Comparison of ENCODE assay signal across 14 cellular contexts in genomic region chr20:11810316-11811130, GRCh38.
DNase-seq lines count a peak whose midpoint lies in the region; ATAC-seq and TF ChIP-seq lines count a peak whose summit lies in the region.
"Had no signal": no experiment of that assay in that cellular context is flagged by ENCODE, and none has a peak within 500 bp of the region (broad histone marks: within the 10 kb centered on the region; RNA-seq: fewer than 3 reads in every experiment).

No MANE protein-coding gene starts in this region.

- CTCF ChIA-PET in HEK293 (lab: Yijun Ruan, JAX), result interaction anchor here (0.6 kb wide), 1 partner anchor 84 kb away, joined by 3 read pairs; no protein-coding TSS in a partner anchor

- H3K27me3 ChIP-seq in ACC112 (ENCODE audit: insufficient read depth, low read length) (no peaks in the 10 kb centered on the region), RWPE2 (ENCODE audit: insufficient read depth, poor library complexity, severe bottlenecking) (no peaks in the 10 kb centered on the region)

- ATAC-seq in RWPE2 (ENCODE audit: low read depth), result peak; percentile 87

- H3K36me3 ChIP-seq in ACC112 (ENCODE audit: insufficient read depth, low read length) (no peaks in the 10 kb centered on the region), HEK293 (ENCODE audit: control insufficient read depth in 2 of 2, insufficient read depth in 1 of 2, low read length in 2 of 2) (no peaks in the 10 kb centered on the region), RWPE2 (ENCODE audit: low read depth) (no peaks in the 10 kb centered on the region)

- no peaks in the 10 kb centered on the region for H3K79me2 ChIP-seq in ACC112 (ENCODE audit: control insufficient read depth, insufficient read depth, low read length, unreplicated experiment)

- H3K4me3 ChIP-seq in ACC112 (ENCODE audit: low read depth, low read length) (peak overlapping the region; percentile 34; the same call in 1 of the 2 replicates), HEK293 (ENCODE audit: low read depth, low read length) (no peak overlapping the region), RWPE2 (ENCODE audit: severe bottlenecking) (no peak overlapping the region), fibroblast of pulmonary artery (replicated peaks; ENCODE audit: low read depth, low read length) (no peak overlapping the region)

- peaks cover 51% of the 10 kb centered on the region for H3K4me1 ChIP-seq in ACC112 (ENCODE audit: control insufficient read depth, insufficient read depth, low read length, unreplicated experiment)
- H3K4me1 ChIP-seq in HEK293 (ENCODE audit: control insufficient read depth, insufficient read depth, low read length), result no peaks in the 10 kb centered on the region
- peaks cover 44% of the 10 kb centered on the region for H3K4me1 ChIP-seq in RWPE2 (ENCODE audit: insufficient read depth, poor library complexity, severe bottlenecking)

- H3K27ac ChIP-seq in ACC112 (ENCODE audit: low read depth, low read length) (peak overlapping the region; percentile 79), HEK293 (ENCODE audit: extremely low read depth, low read depth, low read length) (no peak overlapping the region), RWPE2 (ENCODE audit: poor library complexity, severe bottlenecking) (peak overlapping the region; percentile 78)

- H3K9me3 ChIP-seq in HEK293 (ENCODE audit: control insufficient read depth, insufficient read depth, low read depth, low read length), result no peaks in the 10 kb centered on the region
- no peaks in the 10 kb centered on the region for H3K9me3 ChIP-seq in RWPE2 (ENCODE audit: severe bottlenecking)

- no peak for TF ChIP-seq CTCF in HEK293 (tag by site-specific recombination; IDR thresholded peaks at IDR 0.05)
- no peak for TF ChIP-seq CTCF in RWPE2 (IDR thresholded peaks at IDR 0.05; ENCODE audit: poor library complexity, severe bottlenecking)
- TF ChIP-seq CTCF in fibroblast of pulmonary artery (IDR thresholded peaks at IDR 0.05; ENCODE audit: low read length, missing control alignments), result no peak

- DNase-seq in RWPE2 (ENCODE audit: low spot score), result no peak
- DNase-seq in fibroblast of pulmonary artery (ENCODE audit: low read depth), result peak; percentile 28
- no peak for DNase-seq in NCI-H510A (lab: John Stamatoyannopoulos, UW)
- no peak for DNase-seq in SKM-1 (lab: John Stamatoyannopoulos, UW; ENCODE audit: unreplicated experiment)
- DNase-seq in hippocampal formation (lab: John Stamatoyannopoulos, UW), result no peak
- DNase-seq in activated effector memory CD4-positive, alpha-beta T cell treated with Interleukin-2 at 50 U/mL for 16 hours, result no peak
- DNase-seq: activated B cell treated with CpG ODN at 0.5 μM for 24 hours; midbrain; NCI-H2171; SHP77 treated with DMSO at 0.1 percent for 48 hours; stimulated activated CD4-positive, alpha-beta T cell treated with anti-CD3 and anti-CD28 coated beads, Interleukin-2, amount 100 ng/mL, for 48 hours; stimulated activated naive CD4-positive, alpha-beta T cell treated with Interleukin-2 at 50 U/mL for 16 hours had no signal

- H2AFZ ChIP-seq in ACC112 (ENCODE audit: low read length, unreplicated experiment), result peak overlapping the region; percentile 37

- POLR2A ChIA-PET in HEK293 (lab: Yijun Ruan, JAX), result interaction anchor here (1.3 kb wide), 1 partner anchor 19 kb away, joined by 4 read pairs; no protein-coding TSS in a partner anchor

TF ChIP-seq in HEK293, 187 proteins besides CTCF, POLR2A, EP300 and RAD21:
- TF ChIP-seq ZNF16 (tag by site-specific recombination; IDR thresholded peaks at IDR 0.05; ENCODE audit: low read depth) (no peak), ZIC2 (tag by site-specific recombination; IDR thresholded peaks at IDR 0.05) (0 out of 2 replicates have a peak, but pooled peaks have one; percentile 28)
TF ChIP-seq in HEK293: peak in this region for 1.
